ENCODE assay signal across 15 cellular contexts in genomic region chr7:128108129-128108528, GRCh38.
A peak's percentile ranks its signal among the peaks of the same experiment; 100 is the strongest.
DNase-seq lines count a peak whose midpoint lies in the region; ATAC-seq and TF ChIP-seq lines count a peak whose summit lies in the region.
"Had no signal": no experiment of that assay in that cellular context is flagged by ENCODE, and none has a peak within 500 bp of the region (broad histone marks: within the 10 kb centered on the region; RNA-seq: fewer than 3 reads in every experiment).

No MANE protein-coding gene starts in this region.

- H3K9me3 ChIP-seq in Karpas-422 (ENCODE audit: low read length) (no peaks in the 10 kb centered on the region), sigmoid colon (no peaks in the 10 kb centered on the region)
- H3K9me3 ChIP-seq: HAP-1, transverse colon had no signal

- H3K27me3 ChIP-seq in Karpas-422 (ENCODE audit: low read length), result no peaks in the 10 kb centered on the region
- peaks cover 0 to 48% (median 16%) of the 10 kb centered on the region in 3 donors for H3K27me3 ChIP-seq in sigmoid colon

- H3K4me3 Mint-ChIP-seq in activated CD4-positive, alpha-beta memory T cell treated with anti-CD3 and anti-CD28 coated beads, Interleukin-2, amount 10 ng/mL, durations not matched to agents 7 days and 5 days, result no peak overlapping the region
- H3K4me3 Mint-ChIP-seq in activated CD4-positive, alpha-beta memory T cell treated with anti-CD3 and anti-CD28 coated beads for 36 hours, result no peak overlapping the region
- peak overlapping the region; percentile 78 for H3K4me3 Mint-ChIP-seq in activated naive CD8-positive, alpha-beta T cell treated with anti-CD3 and anti-CD28 coated beads, Interleukin-2, amount 10 ng/mL, durations not matched to agents 7 days and 5 days

- POLR2A ChIA-PET in activated CD4-positive, alpha-beta memory T cell treated with anti-CD3 and anti-CD28 coated beads, Interleukin-2, amount 10 ng/mL, durations not matched to agents 7 days and 5 days (lab: Charles Lee), result no interaction called here
- POLR2A ChIA-PET in activated CD4-positive, alpha-beta memory T cell treated with anti-CD3 and anti-CD28 coated beads for 36 hours (lab: Charles Lee), result no interaction called here
- POLR2A ChIA-PET in activated naive CD8-positive, alpha-beta T cell treated with anti-CD3 and anti-CD28 coated beads, Interleukin-2, amount 10 ng/mL, durations not matched to agents 7 days and 5 days (lab: Charles Lee), result interaction anchor here (1.1 to 1.6 kb wide), 2 partner anchors 28 to 49 kb away, joined by 3 read pairs; no protein-coding TSS in a partner anchor

- peak overlapping the region; percentile 52 for H3K4me2 ChIP-seq in Karpas-422 (ENCODE audit: low read depth, low read length, poor library complexity, severe bottlenecking)

- no peak for DNase-seq in activated CD4-positive, alpha-beta memory T cell treated with anti-CD3 and anti-CD28 coated beads, Interleukin-2, amount 10 ng/mL, durations not matched to agents 7 days and 5 days
- DNase-seq in activated CD4-positive, alpha-beta memory T cell treated with anti-CD3 and anti-CD28 coated beads for 36 hours, result no peak
- DNase-seq in Karpas-422, result no peak
- DNase-seq in activated naive CD8-positive, alpha-beta T cell treated with anti-CD3 and anti-CD28 coated beads, Interleukin-2, amount 10 ng/mL, durations not matched to agents 7 days and 5 days, result no peak
- peak; percentile 37 for DNase-seq in sigmoid colon
- DNase-seq in midbrain (lab: John Stamatoyannopoulos, UW), result no peak
- DNase-seq: activated CD4-positive, alpha-beta T cell treated with anti-CD3 and anti-CD28 coated beads for 1 hour; activated T-cell treated with anti-CD3 and anti-CD28 coated beads, Interleukin-2, amount 50 U/mL, for 48 hours; NCI-H2081 treated with DMSO at 0.1 percent for 48 hours; NCI-H526 treated with DMSO at 0.1 percent for 48 hours; stimulated activated CD4-positive, alpha-beta T cell treated with anti-CD3 and anti-CD28 coated beads, Interleukin-4, amount 100 ng/mL, for 1 hour; transverse colon had no signal

- H3K27ac ChIP-seq in Karpas-422 (ENCODE audit: low read length) (peak overlapping the region; percentile 69), sigmoid colon (no peak overlapping the region)

- H3K36me3 ChIP-seq in Karpas-422 (ENCODE audit: insufficient read depth, low read length) (no peaks in the 10 kb centered on the region), sigmoid colon (no peaks in the 10 kb centered on the region)
- H3K36me3 ChIP-seq: HAP-1, transverse colon had no signal

- peaks cover 10% of the 10 kb centered on the region; the same call in 1 of the 2 replicates for H4K20me1 ChIP-seq in Karpas-422 (ENCODE audit: insufficient read depth, low read depth, low read length)

- no peaks in the 10 kb centered on the region for H3K9me3 Mint-ChIP-seq in activated CD4-positive, alpha-beta memory T cell treated with anti-CD3 and anti-CD28 coated beads, Interleukin-2, amount 10 ng/mL, durations not matched to agents 7 days and 5 days
- H3K9me3 Mint-ChIP-seq in activated CD4-positive, alpha-beta memory T cell treated with anti-CD3 and anti-CD28 coated beads for 36 hours, result no peaks in the 10 kb centered on the region
- H3K9me3 Mint-ChIP-seq in activated naive CD8-positive, alpha-beta T cell treated with anti-CD3 and anti-CD28 coated beads, Interleukin-2, amount 10 ng/mL, durations not matched to agents 7 days and 5 days, result no peaks in the 10 kb centered on the region

- H3K4me1 ChIP-seq in Karpas-422 (ENCODE audit: low read length), result peaks cover 69% of the 10 kb centered on the region
- peaks cover 0 to 15% (median 10%) of the 10 kb centered on the region in 4 donors for H3K4me1 ChIP-seq in sigmoid colon
- H3K4me1 ChIP-seq: HAP-1 had no signal

- H3K9me2 ChIP-seq in Karpas-422 (replicated peaks; ENCODE audit: insufficient read depth, low read length), result no peaks in the 10 kb centered on the region

- H3K9ac ChIP-seq in Karpas-422 (ENCODE audit: low read length), result peak overlapping the region; percentile 37

- TF ChIP-seq POLR2A in sigmoid colon (IDR thresholded peaks at IDR 0.05), result no peak

- peak overlapping the region; percentile 39; the same call in 1 of the 2 replicates for H3K4me3 ChIP-seq in Karpas-422 (ENCODE audit: low read length)
- no peak overlapping the region for H3K4me3 ChIP-seq in sigmoid colon
- H3K4me3 ChIP-seq: HAP-1, transverse colon had no signal

- H3K36me3 Mint-ChIP-seq in activated CD4-positive, alpha-beta memory T cell treated with anti-CD3 and anti-CD28 coated beads, Interleukin-2, amount 10 ng/mL, durations not matched to agents 7 days and 5 days (ENCODE audit: low read depth), result no peaks in the 10 kb centered on the region
- no peaks in the 10 kb centered on the region for H3K36me3 Mint-ChIP-seq in activated CD4-positive, alpha-beta memory T cell treated with anti-CD3 and anti-CD28 coated beads for 36 hours
- no peaks in the 10 kb centered on the region for H3K36me3 Mint-ChIP-seq in activated naive CD8-positive, alpha-beta T cell treated with anti-CD3 and anti-CD28 coated beads, Interleukin-2, amount 10 ng/mL, durations not matched to agents 7 days and 5 days

- no peak for TF ChIP-seq EP300 in sigmoid colon (IDR thresholded peaks at IDR 0.05)

- H3K4me1 Mint-ChIP-seq in activated CD4-positive, alpha-beta memory T cell treated with anti-CD3 and anti-CD28 coated beads, Interleukin-2, amount 10 ng/mL, durations not matched to agents 7 days and 5 days, result peaks cover 47% of the 10 kb centered on the region
- H3K4me1 Mint-ChIP-seq in activated CD4-positive, alpha-beta memory T cell treated with anti-CD3 and anti-CD28 coated beads for 36 hours (ENCODE audit: low read depth), result peaks cover 53% of the 10 kb centered on the region
- peaks cover 67% of the 10 kb centered on the region for H3K4me1 Mint-ChIP-seq in activated naive CD8-positive, alpha-beta T cell treated with anti-CD3 and anti-CD28 coated beads, Interleukin-2, amount 10 ng/mL, durations not matched to agents 7 days and 5 days

- H3K79me2 ChIP-seq in Karpas-422 (ENCODE audit: low read length), result no peaks in the 10 kb centered on the region

- TF ChIP-seq CTCF in sigmoid colon (IDR thresholded peaks at IDR 0.05), result no peak

- H3K27me3 Mint-ChIP-seq in activated CD4-positive, alpha-beta memory T cell treated with anti-CD3 and anti-CD28 coated beads, Interleukin-2, amount 10 ng/mL, durations not matched to agents 7 days and 5 days, result peaks cover 8% of the 10 kb centered on the region
- peaks cover 3% of the 10 kb centered on the region for H3K27me3 Mint-ChIP-seq in activated CD4-positive, alpha-beta memory T cell treated with anti-CD3 and anti-CD28 coated beads for 36 hours
- peaks cover 4% of the 10 kb centered on the region for H3K27me3 Mint-ChIP-seq in activated naive CD8-positive, alpha-beta T cell treated with anti-CD3 and anti-CD28 coated beads, Interleukin-2, amount 10 ng/mL, durations not matched to agents 7 days and 5 days

- no peak overlapping the region for H2AFZ ChIP-seq in Karpas-422 (ENCODE audit: low read length)

- CTCF ChIA-PET in activated CD4-positive, alpha-beta memory T cell treated with anti-CD3 and anti-CD28 coated beads, Interleukin-2, amount 10 ng/mL, durations not matched to agents 7 days and 5 days (lab: Charles Lee), result interaction anchor here (1.3 to 2.0 kb wide), 3 partner anchors 9 to 101 kb away, joined by 3 to 8 read pairs (median 6); no protein-coding TSS in a partner anchor
- CTCF ChIA-PET in activated CD4-positive, alpha-beta memory T cell treated with anti-CD3 and anti-CD28 coated beads for 36 hours (lab: Charles Lee), result no interaction called here

- WGBS in sigmoid colon, 2 donors, result 71 to 74% methylated on average over 6 to 7 of the region's 7 CpGs

- peak overlapping the region; percentile 91 for H3K27ac Mint-ChIP-seq in activated CD4-positive, alpha-beta memory T cell treated with anti-CD3 and anti-CD28 coated beads, Interleukin-2, amount 10 ng/mL, durations not matched to agents 7 days and 5 days
- no peak overlapping the region for H3K27ac Mint-ChIP-seq in activated CD4-positive, alpha-beta memory T cell treated with anti-CD3 and anti-CD28 coated beads for 36 hours
- peak overlapping the region; percentile 99 for H3K27ac Mint-ChIP-seq in activated naive CD8-positive, alpha-beta T cell treated with anti-CD3 and anti-CD28 coated beads, Interleukin-2, amount 10 ng/mL, durations not matched to agents 7 days and 5 days

- intact Hi-C loops in activated CD4-positive, alpha-beta memory T cell treated with anti-CD3 and anti-CD28 coated beads for 36 hours (cut with micrococcal nuclease), result no loop called here
- intact Hi-C loops in sigmoid colon (cut with DNase I), result no loop called here

- no peak for ATAC-seq in activated naive CD8-positive, alpha-beta T cell treated with anti-CD3 and anti-CD28 coated beads, Interleukin-2, amount 10 ng/mL, durations not matched to agents 7 days and 5 days (ENCODE audit: low read depth)
- ATAC-seq in GM19467 (IDR thresholded peaks at IDR 0.05; ENCODE audit: unreplicated experiment) (no peak), HG02970 (IDR thresholded peaks at IDR 0.05; ENCODE audit: low FRiP score, unreplicated experiment) (no peak)
